Comparison of ENCODE assay signal across 14 cellular contexts in the genomic region with DNA sequence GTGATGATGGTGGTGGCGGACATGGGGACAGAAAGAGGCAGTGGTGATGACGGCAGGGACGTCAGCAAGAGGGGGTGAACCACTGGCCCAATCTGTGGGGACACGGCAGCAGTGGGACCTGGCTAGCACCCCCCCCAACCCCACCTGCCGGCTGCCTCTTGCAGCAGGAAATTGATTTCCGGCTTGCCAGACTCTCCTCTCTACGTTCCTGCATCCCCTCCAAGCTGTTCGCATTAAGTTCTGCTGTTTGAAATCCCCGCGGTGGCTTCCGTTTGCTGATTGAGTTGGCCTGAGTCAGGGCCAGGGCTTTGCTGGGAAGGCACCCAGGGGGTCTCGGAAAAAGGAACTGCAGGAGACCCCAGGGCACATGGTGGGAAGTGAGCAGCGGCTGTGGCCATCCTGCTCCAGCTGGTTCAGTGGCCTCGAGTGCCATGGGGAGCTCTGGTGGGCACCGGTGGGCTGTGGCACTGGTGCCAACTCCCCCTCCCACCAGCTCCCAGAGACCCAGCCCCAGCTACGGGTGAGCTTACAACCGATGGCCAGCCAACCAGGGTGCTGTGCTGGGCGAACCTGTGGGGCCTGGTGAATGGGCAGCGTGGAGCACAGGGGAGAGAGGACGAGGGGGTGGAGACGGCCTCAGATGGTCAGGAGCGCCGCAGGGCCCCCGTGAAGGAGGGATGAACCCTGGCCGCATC. TPM values are rescaled to one million over a fixed set of nuclear protein-coding genes. Genes with fewer than 3 reads are reported as not detected.
A peak's percentile ranks its signal among the peaks of the same experiment; 100 is the strongest.
DNase-seq lines count a peak whose midpoint lies in the region; ATAC-seq lines count a peak whose summit lies in the region.
"Had no signal": no experiment of that assay in that cellular context is flagged by ENCODE, and none has a peak within 500 bp of the region (broad histone marks: within the 10 kb centered on the region; RNA-seq: fewer than 3 reads in every experiment).

No MANE protein-coding gene starts in this region.

- H3K36me3 ChIP-seq in H7 (replicated peaks; ENCODE audit: control insufficient read depth, insufficient read depth, low read length) (no peaks in the 10 kb centered on the region), duodenal mucosa (ENCODE audit: control insufficient read depth in 1 of 2, insufficient read depth in 2 of 2, low read length in 2 of 2) (no peaks in the 10 kb centered on the region)
- H3K36me3 ChIP-seq: MG63 had no signal

- H3K36me3 Mint-ChIP-seq in naive thymus-derived CD8-positive, alpha-beta T cell: peaks cover 0 to 2% (median 0%) of the 10 kb centered on the region in 3 donors

- H3K27ac Mint-ChIP-seq in naive thymus-derived CD8-positive, alpha-beta T cell: peak overlapping the region in 3 of 10 donors; percentile 29 to 74 (median 47)

- POLR2A ChIA-PET in naive thymus-derived CD8-positive, alpha-beta T cell (lab: Charles Lee): interaction anchor here (0.9 to 1.3 kb wide), 3 partner anchors 9 to 109 kb away, joined by 3 to 4 read pairs (median 4); no protein-coding TSS in a partner anchor

- H3K4me3 Mint-ChIP-seq in naive thymus-derived CD8-positive, alpha-beta T cell: peak overlapping the region; percentile 19 to 79 (median 62)

- peaks cover 15 to 26% of the 10 kb centered on the region in 2 donors for H3K4me1 ChIP-seq in duodenal mucosa (ENCODE audit: control insufficient read depth in 1 of 2, insufficient read depth in 2 of 2, low read length in 2 of 2)

- no peak overlapping the region for H3K9ac ChIP-seq in duodenal mucosa (ENCODE audit: low read depth in 1 of 2, low read length in 2 of 2)

- no peaks in the 10 kb centered on the region for H3K9me3 ChIP-seq in duodenal mucosa (ENCODE audit: control insufficient read depth in 1 of 2, low read length in 2 of 2)
- H3K9me3 ChIP-seq: MG63 had no signal

- H3K27me3 ChIP-seq in H7 (ENCODE audit: control insufficient read depth, insufficient read depth, low read length) (peaks cover 3% of the 10 kb centered on the region; the same call in 1 of the 2 replicates), duodenal mucosa (ENCODE audit: control insufficient read depth in 1 of 2, insufficient read depth in 2 of 2, low read length in 2 of 2) (peaks cover 47 to 57% of the 10 kb centered on the region in 2 donors)
- H3K27me3 ChIP-seq: MG63 had no signal

- DNase-seq in CD1c-positive myeloid dendritic cell (ENCODE audit: extremely low spot score) (peak; percentile 32), H7 (peak; percentile 83), NOMO-1 (lab: John Stamatoyannopoulos, UW; ENCODE audit: unreplicated experiment in 2 of 2) (no peak)
- DNase-seq in naive thymus-derived CD8-positive, alpha-beta T cell: peak in 4 of 10 donors; percentile 34 to 48 (median 40)
- DNase-seq: activated CD4-positive, alpha-beta T cell treated with anti-CD3 and anti-CD28 coated beads for 1 hour; Calu3; effector memory CD4-positive, alpha-beta T cell; MG63; NCI-H446 treated with DMSO at 0.1 percent for 48 hours; SHP77 treated with DMSO at 0.1 percent for 48 hours had no signal

- H3K4me3 ChIP-seq in H7 (ENCODE audit: insufficient read depth, low read depth, low read length) (0 out of 2 replicates have a peak overlapping the region, but pooled peaks have one; percentile 23), duodenal mucosa (ENCODE audit: low read depth in 1 of 2, low read length in 2 of 2) (no peak overlapping the region)
- H3K4me3 ChIP-seq: MG63 had no signal

- no peaks in the 10 kb centered on the region for H3K9me3 Mint-ChIP-seq in naive thymus-derived CD8-positive, alpha-beta T cell

- ATAC-seq in naive thymus-derived CD8-positive, alpha-beta T cell: peak; percentile 28 to 42
- no peak for ATAC-seq in GM18519 (IDR thresholded peaks at IDR 0.05; ENCODE audit: low FRiP score, unreplicated experiment)
- no peak for ATAC-seq in GM18909 (IDR thresholded peaks at IDR 0.05; ENCODE audit: poor library complexity, unreplicated experiment)
- no peak for ATAC-seq in HG02642 (IDR thresholded peaks at IDR 0.05; ENCODE audit: poor library complexity, unreplicated experiment)

- peaks cover 18 to 53% (median 34%) of the 10 kb centered on the region in 4 donors for H3K4me1 Mint-ChIP-seq in naive thymus-derived CD8-positive, alpha-beta T cell

- peaks cover 2 to 45% (median 23%) of the 10 kb centered on the region in 5 donors for H3K27me3 Mint-ChIP-seq in naive thymus-derived CD8-positive, alpha-beta T cell

- peak overlapping the region; percentile 20 for H3K27ac ChIP-seq in duodenal mucosa (ENCODE audit: low read depth, low read length)

RNA-seq across cellular contexts. Expression of a gene that starts 14.6 kb away (rescaled TPM):
- total RNA-seq in H7 (2014; rRNA removed; shearing (Covaris generic)): 30.4 and 33.6 TPM in 2 replicates
- total RNA-seq in naive thymus-derived CD8-positive, alpha-beta T cell: 10 to 100 TPM; 10.3 to 10.8 TPM
- 10 to 100 TPM in 2 of 3 donors, 1 to 10 TPM in 1; 9.5 to 18.8 (median 17.1) TPM for polyA plus RNA-seq in naive thymus-derived CD8-positive, alpha-beta T cell

RNA-seq across cellular contexts. Expression of a gene that starts 27.1 kb away (rescaled TPM):
- 13.0 and 17.9 TPM in 2 replicates for total RNA-seq in H7 (2014; rRNA removed; shearing (Covaris generic))
- under 1 TPM; 0.16 to 0.47 TPM for total RNA-seq in naive thymus-derived CD8-positive, alpha-beta T cell
- under 1 TPM; 0.10 to 0.21 (median 0.17) TPM for polyA plus RNA-seq in naive thymus-derived CD8-positive, alpha-beta T cell

RNA-seq across cellular contexts. Expression of a gene that starts 52.7 kb away (rescaled TPM):
- total RNA-seq in H7 (2014; rRNA removed; shearing (Covaris generic)): 18.7 and 22.3 TPM in 2 replicates
- total RNA-seq in naive thymus-derived CD8-positive, alpha-beta T cell: 10 to 100 TPM; 42.0 to 42.8 TPM
- polyA plus RNA-seq in naive thymus-derived CD8-positive, alpha-beta T cell: 10 to 100 TPM in 2 of 3 donors, 1 to 10 TPM in 1; 5.5 to 15.6 (median 14.9) TPM

Comparison
In these comparisons a context has a peak if more than half of its experiments do, and no peak if none do; other contexts are left out.
1. DNase-seq: peak in CD1c-positive myeloid dendritic cell (single experiment) and H7 (single experiment); none in NOMO-1 (0 of 2).
2. ATAC-seq: peak in naive thymus-derived CD8-positive, alpha-beta T cell (2 of 2); none in GM18519 (single experiment), GM18909 (single experiment) and HG02642 (single experiment).